ENCODE assay signal across 28 cellular contexts in genomic region chrX:27039332-27039731, GRCh38.
"Had no signal": no experiment of that assay in that cellular context is flagged by ENCODE, and none has a peak within 500 bp of the region (broad histone marks: within the 10 kb centered on the region; RNA-seq: fewer than 3 reads in every experiment).

No MANE protein-coding gene starts in this region.

- H3K9ac ChIP-seq: parathyroid adenoma had no signal

- H3K4me2 ChIP-seq: smooth muscle cell had no signal

- H3K9me3 ChIP-seq: neutrophil, psoas muscle, thoracic aorta, tibial artery, transverse colon, upper lobe of right lung, uterus had no signal

- ATAC-seq: naive thymus-derived CD8-positive, alpha-beta T cell; natural killer cell treated with Interleukin-12 subunit alpha and Interleukin-12 subunit beta and Interleukin-15 and Interleukin-18, amount 100 ng/mL, for 72 hours; psoas muscle; right cardiac atrium; sciatic nerve; stimulated activated memory B cell treated with anti-CD40 and anti-IgM and Interleukin-4, amounts not matched to agents 10 μg/mL and 1 μg/mL and 100 μg/mL, for 72 hours; stimulated activated naive CD8-positive, alpha-beta T cell treated with anti-CD3 and anti-CD28 coated beads, Interleukin-15, amount 100 ng/mL, for 72 hours; stimulated activated naive CD8-positive, alpha-beta T cell treated with anti-CD3 and anti-CD28 coated beads, Interleukin-15, Interleukin-2, amounts not matched to agents 100 U/mL and 50 U/mL, for 24 hours; upper lobe of right lung had no signal

- H3K79me2 ChIP-seq: parathyroid adenoma had no signal

- DNase-seq: naive B cell; naive thymus-derived CD8-positive, alpha-beta T cell; nephron progenitor cell; nucleus accumbens; posterior cingulate gyrus; psoas muscle; right cardiac atrium; spleen; stimulated activated CD4-positive, alpha-beta T cell treated with anti-CD3 and anti-CD28 coated beads, Interleukin-12 subunit alpha, Interleukin-12 subunit beta, amount 100 ng/mL, for 4 hours; stimulated activated CD4-positive, alpha-beta T cell treated with anti-CD3 and anti-CD28 coated beads, Interleukin-1b, Interleukin-23, amount 100 ng/mL, for 48 hours; stimulated activated CD4-positive, alpha-beta T cell treated with anti-CD3 and anti-CD28 coated beads, Interleukin-4, amount 100 ng/mL, for 1 hour; stimulated activated CD4-positive, alpha-beta T cell treated with anti-CD3 and anti-CD28 coated beads, Interleukin-4, amount 100 ng/mL, for 4 hours; stimulated activated CD8-positive, alpha-beta memory T cell treated with anti-CD3 and anti-CD28 coated beads, Interleukin-4, amount 100 ng/mL, for 48 hours; stimulated activated naive CD4-positive, alpha-beta T cell; stimulated activated naive CD8-positive, alpha-beta T cell treated with anti-CD3 and anti-CD28 coated beads, Interleukin-15, amount 100 ng/mL, for 72 hours; stimulated activated naive CD8-positive, alpha-beta T cell treated with anti-CD3 and anti-CD28 coated beads, Interleukin-15, Interleukin-2, amounts not matched to agents 100 U/mL and 50 U/mL, for 24 hours; tibial artery; transverse colon; upper lobe of right lung; uterus had no signal

- H3K27me3 ChIP-seq: neutrophil, spleen, tibial artery, transverse colon, upper lobe of right lung, uterus had no signal

- H2AFZ ChIP-seq: parathyroid adenoma had no signal

- H3K4me3 ChIP-seq: psoas muscle, skin epidermis, smooth muscle cell, spleen, thoracic aorta, tibial artery, transverse colon, upper lobe of right lung, uterus had no signal

- H3K27ac ChIP-seq: neutrophil, parathyroid adenoma, psoas muscle, skin epidermis, spleen, thoracic aorta, tibial artery, transverse colon, upper lobe of right lung, uterus had no signal

- H3K4me1 ChIP-seq: parathyroid adenoma, psoas muscle, spleen, tibial artery, transverse colon, upper lobe of right lung, uterus had no signal

- H3K36me3 ChIP-seq: neutrophil, spleen, thoracic aorta, tibial artery, transverse colon, upper lobe of right lung, uterus had no signal
